1 cellular context compared by ENCODE assay signal in the genomic region with DNA sequence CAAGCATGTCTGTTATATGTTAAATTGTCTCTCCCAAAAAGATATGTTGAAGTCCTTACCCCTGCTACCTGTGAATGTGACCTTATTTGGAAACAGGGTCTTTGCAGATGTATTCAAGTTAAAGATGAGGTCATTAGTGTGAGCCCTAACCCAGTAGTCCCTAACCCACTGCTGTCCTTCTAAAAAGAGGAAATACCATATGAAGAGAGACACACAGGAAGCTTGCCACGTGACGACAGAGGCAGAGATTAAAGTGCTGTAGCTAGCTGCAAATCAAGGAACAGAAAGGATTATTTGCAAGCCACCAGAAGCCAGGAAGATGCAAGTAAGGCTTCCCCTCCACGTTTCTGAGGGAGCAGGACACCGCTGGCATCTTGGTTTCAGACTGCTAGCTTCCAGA.
TF ChIP-seq lines count a peak whose summit lies in the region.

No MANE protein-coding gene starts in this region.

TF ChIP-seq in GM23338, 12 proteins besides CTCF, POLR2A, EP300 and RAD21 (continued from another document):
- TF ChIP-seq, protein P1, sequence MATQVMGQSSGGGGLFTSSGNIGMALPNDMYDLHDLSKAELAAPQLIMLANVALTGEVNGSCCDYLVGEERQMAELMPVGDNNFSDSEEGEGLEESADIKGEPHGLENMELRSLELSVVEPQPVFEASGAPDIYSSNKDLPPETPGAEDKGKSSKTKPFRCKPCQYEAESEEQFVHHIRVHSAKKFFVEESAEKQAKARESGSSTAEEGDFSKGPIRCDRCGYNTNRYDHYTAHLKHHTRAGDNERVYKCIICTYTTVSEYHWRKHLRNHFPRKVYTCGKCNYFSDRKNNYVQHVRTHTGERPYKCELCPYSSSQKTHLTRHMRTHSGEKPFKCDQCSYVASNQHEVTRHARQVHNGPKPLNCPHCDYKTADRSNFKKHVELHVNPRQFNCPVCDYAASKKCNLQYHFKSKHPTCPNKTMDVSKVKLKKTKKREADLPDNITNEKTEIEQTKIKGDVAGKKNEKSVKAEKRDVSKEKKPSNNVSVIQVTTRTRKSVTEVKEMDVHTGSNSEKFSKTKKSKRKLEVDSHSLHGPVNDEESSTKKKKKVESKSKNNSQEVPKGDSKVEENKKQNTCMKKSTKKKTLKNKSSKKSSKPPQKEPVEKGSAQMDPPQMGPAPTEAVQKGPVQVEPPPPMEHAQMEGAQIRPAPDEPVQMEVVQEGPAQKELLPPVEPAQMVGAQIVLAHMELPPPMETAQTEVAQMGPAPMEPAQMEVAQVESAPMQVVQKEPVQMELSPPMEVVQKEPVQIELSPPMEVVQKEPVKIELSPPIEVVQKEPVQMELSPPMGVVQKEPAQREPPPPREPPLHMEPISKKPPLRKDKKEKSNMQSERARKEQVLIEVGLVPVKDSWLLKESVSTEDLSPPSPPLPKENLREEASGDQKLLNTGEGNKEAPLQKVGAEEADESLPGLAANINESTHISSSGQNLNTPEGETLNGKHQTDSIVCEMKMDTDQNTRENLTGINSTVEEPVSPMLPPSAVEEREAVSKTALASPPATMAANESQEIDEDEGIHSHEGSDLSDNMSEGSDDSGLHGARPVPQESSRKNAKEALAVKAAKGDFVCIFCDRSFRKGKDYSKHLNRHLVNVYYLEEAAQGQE (IDR thresholded peaks at IDR 0.05; ENCODE audit: unreplicated experiment), result no peak
- no peak for TF ChIP-seq ETS1 (IDR thresholded peaks at IDR 0.05)
- TF ChIP-seq EZH2phosphoT487 (IDR thresholded peaks at IDR 0.05; ENCODE audit: unreplicated experiment), result no peak
- no peak for TF ChIP-seq JUNB (IDR thresholded peaks at IDR 0.05; ENCODE audit: unreplicated experiment)
TF ChIP-seq in GM23338: peak in this region for 1.
